In the genomic region with DNA sequence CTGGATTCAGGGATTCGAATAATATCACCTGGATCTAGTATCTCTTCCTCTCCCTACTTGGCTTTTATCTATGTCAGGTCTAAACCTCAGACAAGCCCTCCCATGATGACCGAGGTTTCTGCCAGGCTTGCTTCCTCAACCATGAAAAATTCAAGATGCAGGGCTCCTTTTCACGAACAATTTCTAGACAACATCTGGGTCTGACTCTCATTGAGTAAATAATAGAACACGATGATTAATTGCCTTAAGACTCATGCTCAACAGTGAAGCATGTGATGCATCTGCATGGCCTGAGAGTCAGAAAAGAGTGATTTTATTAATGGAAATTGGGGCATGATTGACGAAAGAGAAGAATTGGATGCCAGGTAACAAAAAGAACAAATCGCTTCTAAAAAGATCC, we compare ENCODE assay signal across 22 cellular contexts.
A peak's percentile ranks its signal among the peaks of the same experiment; 100 is the strongest.
DNase-seq lines count a peak whose midpoint lies in the region; ATAC-seq, FAIRE-seq and TF ChIP-seq lines count a peak whose summit lies in the region.
"Had no signal": no experiment of that assay in that cellular context is flagged by ENCODE, and none has a peak within 500 bp of the region (broad histone marks: within the 10 kb centered on the region; RNA-seq: fewer than 3 reads in every experiment).

No MANE protein-coding gene starts in this region.

- no peaks in the 10 kb centered on the region for H3K27me3 ChIP-seq in bronchial epithelial cell (ENCODE audit: control insufficient read depth, insufficient read depth, low read length)
- H3K27me3 ChIP-seq: colonic mucosa, neutrophil had no signal

- no peak for FAIRE-seq in bronchial epithelial cell (lab: Jason Lieb, UNC)

- peak; percentile 21 for DNase-seq in AG20443 (ENCODE audit: low spot score)
- peak; percentile 32 for DNase-seq in NCI-H446 treated with DMSO at 0.1 percent for 48 hours (lab: John Stamatoyannopoulos, UW)
- peak; percentile 94 for DNase-seq in bronchial epithelial cell (ENCODE audit: low read depth)
- peak; percentile 47 for DNase-seq in glomerular visceral epithelial cell (ENCODE audit: extremely low spot score)
- no peak for DNase-seq in hypothalamus (lab: John Stamatoyannopoulos, UW)
- no peak for DNase-seq in NCI-H1417 (lab: John Stamatoyannopoulos, UW)
- DNase-seq in stimulated activated naive CD8-positive, alpha-beta T cell treated with anti-CD3 and anti-CD28 coated beads, Interleukin-15, Interleukin-2, amounts not matched to agents 100 U/mL and 50 U/mL, for 24 hours: no peak
- DNase-seq: activated CD4-positive, alpha-beta T cell treated with anti-CD3 and anti-CD28 coated beads for 36 hours; activated gamma-delta T cell; Calu3; colonic mucosa; effector memory CD8-positive, alpha-beta T cell; head of caudate nucleus; left colon; NCI-H2081 treated with DMSO at 0.1 percent for 48 hours; NCI-H524; RPMI8226; T-helper 2 cell had no signal

- no peak overlapping the region for H3K4me3 ChIP-seq in bronchial epithelial cell (ENCODE audit: low read depth, low read length)
- H3K4me3 ChIP-seq: colonic mucosa, SK-N-MC had no signal

- no peak for ATAC-seq in HG03095 (IDR thresholded peaks at IDR 0.05; ENCODE audit: unreplicated experiment)
- ATAC-seq in stimulated activated naive CD8-positive, alpha-beta T cell treated with anti-CD3 and anti-CD28 coated beads, Interleukin-15, Interleukin-2, amounts not matched to agents 100 U/mL and 50 U/mL, for 24 hours: no peak
- ATAC-seq: activated CD4-positive, alpha-beta T cell treated with anti-CD3 and anti-CD28 coated beads for 36 hours; effector memory CD8-positive, alpha-beta T cell; HCT116; left colon had no signal

- no peak for TF ChIP-seq CTCF in bronchial epithelial cell (IDR thresholded peaks at IDR 0.05; ENCODE audit: insufficient read depth, low read length, severe bottlenecking)

- no peaks in the 10 kb centered on the region for H3K36me3 ChIP-seq in bronchial epithelial cell (ENCODE audit: control insufficient read depth, insufficient read depth, low read length)
- H3K36me3 ChIP-seq: colonic mucosa, neutrophil had no signal

Comparison
In these comparisons a context has a peak if more than half of its experiments do, and no peak if none do; other contexts are left out.
1. DNase-seq: peak in AG20443 (single experiment), NCI-H446 treated with DMSO at 0.1 percent for 48 hours (single experiment), bronchial epithelial cell (single experiment) and glomerular visceral epithelial cell (single experiment); none in hypothalamus (0 of 51), NCI-H1417 (0 of 3) and stimulated activated naive CD8-positive, alpha-beta T cell treated with anti-CD3 and anti-CD28 coated beads, Interleukin-15, Interleukin-2, amounts not matched to agents 100 U/mL and 50 U/mL, for 24 hours (single experiment).